Comparison of ENCODE assay signal across 8 cellular contexts in genomic region chr14:60981626-60982455, GRCh38. TPM values are rescaled to one million over a fixed set of nuclear protein-coding genes. Genes with fewer than 3 reads are reported as not detected.
DNase-seq lines count a peak whose midpoint lies in the region; ATAC-seq, FAIRE-seq and TF ChIP-seq lines count a peak whose summit lies in the region.

No MANE protein-coding gene starts in this region.

- no peaks in the 10 kb centered on the region for H3K27me3 ChIP-seq in BE2C
- no peaks in the 10 kb centered on the region for H3K27me3 ChIP-seq in SJSA1 (replicated peaks)
- no peaks in the 10 kb centered on the region for H3K27me3 ChIP-seq in gastrocnemius medialis

- DNase-seq in BE2C (peak; percentile 14), H54 (ENCODE audit: insufficient read length, low spot score) (peak; percentile 16), SJSA1 (ENCODE audit: low read depth in 1 of 2, low spot score in 2 of 2) (peak in 1 of 2 experiments; percentile 36), glomerular visceral epithelial cell (ENCODE audit: extremely low spot score) (peak; percentile 47), gastrocnemius medialis (no peak), 8988T (no peak), NCI-H1694 treated with DMSO at 0.1 percent for 48 hours (lab: John Stamatoyannopoulos, UW) (no peak)

- H3K36me3 ChIP-seq in BE2C (peaks cover 9% of the 10 kb centered on the region), SJSA1 (peaks cover 50% of the 10 kb centered on the region), gastrocnemius medialis (peaks cover 0 to 12% of the 10 kb centered on the region in 2 donors)

- TF ChIP-seq CTCF in BE2C (IDR thresholded peaks at IDR 0.05; ENCODE audit: low read depth, low read length), result no peak
- no peak for TF ChIP-seq CTCF in gastrocnemius medialis (IDR thresholded peaks at IDR 0.05 in 4 of 5, conservative IDR thresholded peaks at IDR 0.05 in 1 of 5)

- H3K27ac ChIP-seq in SJSA1 (peak overlapping the region; percentile 86), gastrocnemius medialis (peak overlapping the region; percentile 88 to 95 (median 90))

- TF ChIP-seq POLR2A in H54 (IDR thresholded peaks at IDR 0.05; ENCODE audit: low read depth, low read length) (no peak), gastrocnemius medialis (IDR thresholded peaks at IDR 0.05) (no peak)

- peak; percentile 47 to 57 for ATAC-seq in gastrocnemius medialis
- ATAC-seq in HG02884 (IDR thresholded peaks at IDR 0.05; ENCODE audit: unreplicated experiment), result no peak

- H3K4me3 ChIP-seq in BE2C (ENCODE audit: low read depth, low read length) (peak overlapping the region; percentile 96), SJSA1 (peak overlapping the region; percentile 73), gastrocnemius medialis (peak overlapping the region; percentile 69 to 90 (median 83))

- in situ Hi-C loops in gastrocnemius medialis (cut with MboI; ENCODE audit: low sequenced_read_pairs in 4 of 4), result loop anchor here in 1 of 4 donors (10.0 to 25.0 kb wide), 2 partner anchors 267 to 345 kb away; partner anchors contain the start of gene SIX1

- peak; percentile 97 for FAIRE-seq in H54 (lab: Jason Lieb, UNC)

- H3K4me1 ChIP-seq in BE2C (peaks cover 4% of the 10 kb centered on the region; the same call in 1 of the 2 replicates), SJSA1 (replicated peaks) (peaks cover 14% of the 10 kb centered on the region), gastrocnemius medialis (peaks cover 56 to 57% of the 10 kb centered on the region in 2 donors)

- intact Hi-C loops in gastrocnemius medialis (cut with DNase I; ENCODE audit: low total_unique reads), result loop anchor here (2.0 to 5.0 kb wide), 5 partner anchors 120 to 335 kb away; partner anchors contain the start of genes MNAT1, SIX1 and SIX4

- H3K9me3 ChIP-seq in BE2C, result no peaks in the 10 kb centered on the region
- H3K9me3 ChIP-seq in SJSA1 (replicated peaks), result no peaks in the 10 kb centered on the region
- H3K9me3 ChIP-seq in gastrocnemius medialis, result no peaks in the 10 kb centered on the region

RNA-seq across cellular contexts. Expression of gene SLC38A6, which starts 0.8 kb away (rescaled TPM):
- 2.4 TPM for polyA plus RNA-seq in BE2C (2012; ENCODE audit: insufficient read depth, insufficient read length, low read depth)
- total RNA-seq in SJSA1 (2014; rRNA removed; shearing (Covaris generic)), result 16.8 and 22.8 TPM in 2 replicates
- total RNA-seq in gastrocnemius medialis, result 10 to 100 TPM in 1 of 4 donors, 1 to 10 TPM in 3; 4.0 to 22.6 (median 7.0) TPM

RNA-seq across cellular contexts. Expression of gene TRMT5, which starts 1.0 kb away (rescaled TPM):
- polyA plus RNA-seq in BE2C (2012; ENCODE audit: insufficient read depth, insufficient read length, low read depth), result 22.7 TPM
- 14.8 and 31.4 TPM in 2 replicates for total RNA-seq in SJSA1 (2014; rRNA removed; shearing (Covaris generic))
- total RNA-seq in gastrocnemius medialis, result 1 to 10 TPM; 5.9 to 7.6 (median 6.5) TPM

Comparison
In these comparisons a context has a peak if more than half of its experiments do, and no peak if none do; other contexts are left out.
1. DNase-seq: peak in BE2C (single experiment), H54 (single experiment) and glomerular visceral epithelial cell (single experiment); none in gastrocnemius medialis (0 of 2), 8988T (single experiment) and NCI-H1694 treated with DMSO at 0.1 percent for 48 hours (single experiment).
2. Peak in every context shown above with its lines, with median percentiles within 50 percentile points of each other: H3K4me3 ChIP-seq.